Comparison of ENCODE assay signal across 9 cellular contexts in the genomic region with DNA sequence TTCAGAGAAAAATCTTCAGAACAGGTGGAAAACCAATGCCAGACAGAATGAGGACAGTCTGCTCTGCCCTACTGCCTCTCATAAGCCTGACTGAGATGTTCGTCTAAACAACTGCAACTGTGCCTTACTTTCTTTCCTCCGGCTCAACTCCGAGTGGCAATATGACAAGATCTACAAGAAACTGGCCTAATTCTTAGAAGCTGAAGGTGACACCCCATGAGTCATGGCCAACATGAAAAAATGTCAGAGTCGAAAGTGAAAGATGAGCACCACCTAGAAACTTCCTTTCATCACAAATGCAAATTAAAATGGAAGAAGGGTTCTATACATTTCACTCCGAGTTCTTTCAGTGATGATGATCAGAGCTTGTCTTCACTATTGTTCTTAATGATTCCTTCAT. TPM values are rescaled to one million over a fixed set of nuclear protein-coding genes. Genes with fewer than 3 reads are reported as not detected.
DNase-seq lines count a peak whose midpoint lies in the region; ATAC-seq lines count a peak whose summit lies in the region.
"Had no signal": no experiment of that assay in that cellular context is flagged by ENCODE, and none has a peak within 500 bp of the region (broad histone marks: within the 10 kb centered on the region; RNA-seq: fewer than 3 reads in every experiment).

No MANE protein-coding gene starts in this region.

- CTCF ChIA-PET in activated CD8-positive, alpha-beta memory T cell treated with anti-CD3 and anti-CD28 coated beads, Interleukin-2, amount 10 ng/mL, durations not matched to agents 7 days and 5 days (lab: Charles Lee), result interaction anchor here (1.5 to 2.0 kb wide), 2 partner anchors 10 to 15 kb away, joined by 3 to 8 read pairs; no protein-coding TSS in a partner anchor

- H3K9me3 Mint-ChIP-seq in activated CD8-positive, alpha-beta memory T cell treated with anti-CD3 and anti-CD28 coated beads, Interleukin-2, amount 10 ng/mL, durations not matched to agents 7 days and 5 days (ENCODE audit: low read depth), result no peaks in the 10 kb centered on the region
- no peaks in the 10 kb centered on the region for H3K9me3 Mint-ChIP-seq in naive thymus-derived CD8-positive, alpha-beta T cell

- H3K4me1 Mint-ChIP-seq in activated CD8-positive, alpha-beta memory T cell treated with anti-CD3 and anti-CD28 coated beads, Interleukin-2, amount 10 ng/mL, durations not matched to agents 7 days and 5 days, result peaks cover 60% of the 10 kb centered on the region
- H3K4me1 Mint-ChIP-seq in naive thymus-derived CD8-positive, alpha-beta T cell, result peaks cover 25 to 39% (median 29%) of the 10 kb centered on the region in 4 donors

- ATAC-seq in HG03521 (IDR thresholded peaks at IDR 0.05; ENCODE audit: unreplicated experiment), result peak; percentile 67
- ATAC-seq in activated CD8-positive, alpha-beta memory T cell treated with anti-CD3 and anti-CD28 coated beads, Interleukin-2, amount 10 ng/mL, durations not matched to agents 7 days and 5 days, result peak; percentile 94
- ATAC-seq in naive thymus-derived CD8-positive, alpha-beta T cell, result peak; percentile 80 to 84

- H3K27me3 Mint-ChIP-seq in activated CD8-positive, alpha-beta memory T cell treated with anti-CD3 and anti-CD28 coated beads, Interleukin-2, amount 10 ng/mL, durations not matched to agents 7 days and 5 days, result no peaks in the 10 kb centered on the region
- H3K27me3 Mint-ChIP-seq in naive thymus-derived CD8-positive, alpha-beta T cell, result no peaks in the 10 kb centered on the region

- H3K27ac Mint-ChIP-seq in activated CD8-positive, alpha-beta memory T cell treated with anti-CD3 and anti-CD28 coated beads, Interleukin-2, amount 10 ng/mL, durations not matched to agents 7 days and 5 days, result peak overlapping the region; percentile 90
- peak overlapping the region; percentile 48 to 97 (median 86) for H3K27ac Mint-ChIP-seq in naive thymus-derived CD8-positive, alpha-beta T cell

- POLR2A ChIA-PET in naive thymus-derived CD8-positive, alpha-beta T cell (lab: Charles Lee), result no interaction called here

- peak; percentile 36 for DNase-seq in NK-92 treated with Interleukin-12 subunit alpha and Interleukin-12 subunit beta, amount 100 ng/mL, for 24 hours (lab: John Stamatoyannopoulos, UW)
- DNase-seq in NK-92 (lab: John Stamatoyannopoulos, UW; ENCODE audit: unreplicated experiment) (no peak), hypothalamus (lab: John Stamatoyannopoulos, UW) (no peak), NCI-H2029 treated with DMSO at 0.1 percent for 48 hours (lab: John Stamatoyannopoulos, UW) (no peak), NCI-H446 (lab: John Stamatoyannopoulos, UW) (no peak)
- DNase-seq in activated CD8-positive, alpha-beta memory T cell treated with anti-CD3 and anti-CD28 coated beads, Interleukin-2, amount 10 ng/mL, durations not matched to agents 7 days and 5 days, result peak; percentile 88
- peak in 5 of 10 donors; percentile 21 to 40 (median 24) for DNase-seq in naive thymus-derived CD8-positive, alpha-beta T cell

- peaks cover 42% of the 10 kb centered on the region for H3K36me3 Mint-ChIP-seq in activated CD8-positive, alpha-beta memory T cell treated with anti-CD3 and anti-CD28 coated beads, Interleukin-2, amount 10 ng/mL, durations not matched to agents 7 days and 5 days
- H3K36me3 Mint-ChIP-seq in naive thymus-derived CD8-positive, alpha-beta T cell, result peaks cover 0 to 30% (median 5%) of the 10 kb centered on the region in 3 donors

- peak overlapping the region; percentile 69 for H3K4me3 Mint-ChIP-seq in activated CD8-positive, alpha-beta memory T cell treated with anti-CD3 and anti-CD28 coated beads, Interleukin-2, amount 10 ng/mL, durations not matched to agents 7 days and 5 days
- peak overlapping the region; percentile 33 to 82 (median 55) for H3K4me3 Mint-ChIP-seq in naive thymus-derived CD8-positive, alpha-beta T cell

RNA-seq across cellular contexts. Expression of a gene that starts 12.9 kb away (rescaled TPM):
- 10 to 100 TPM; 57.7 to 61.6 TPM for total RNA-seq in activated CD8-positive, alpha-beta memory T cell treated with anti-CD3 and anti-CD28 coated beads, Interleukin-2, amount 10 ng/mL, durations not matched to agents 7 days and 5 days
- total RNA-seq in naive thymus-derived CD8-positive, alpha-beta T cell, result 10 to 100 TPM; 50.8 to 52.2 TPM
- 10 to 100 TPM in 2 of 3 donors, 1 to 10 TPM in 1; 7.6 to 12.6 (median 10.4) TPM for polyA plus RNA-seq in naive thymus-derived CD8-positive, alpha-beta T cell

RNA-seq across cellular contexts. Expression of a gene that starts 43.5 kb away (rescaled TPM):
- total RNA-seq in activated CD8-positive, alpha-beta memory T cell treated with anti-CD3 and anti-CD28 coated beads, Interleukin-2, amount 10 ng/mL, durations not matched to agents 7 days and 5 days, result 10 to 100 TPM; 13.9 to 19.9 TPM
- total RNA-seq in naive thymus-derived CD8-positive, alpha-beta T cell, result 1 to 10 TPM; 4.2 to 5.4 TPM
- 10 to 100 TPM in 1 of 3 donors, 1 to 10 TPM in 2; 9.2 to 12.6 (median 10.0) TPM for polyA plus RNA-seq in naive thymus-derived CD8-positive, alpha-beta T cell

RNA-seq across cellular contexts. Expression of a gene that starts 58.3 kb away (rescaled TPM):
- total RNA-seq in activated CD8-positive, alpha-beta memory T cell treated with anti-CD3 and anti-CD28 coated beads, Interleukin-2, amount 10 ng/mL, durations not matched to agents 7 days and 5 days, result not detected
- not detected for total RNA-seq in naive thymus-derived CD8-positive, alpha-beta T cell
- polyA plus RNA-seq in naive thymus-derived CD8-positive, alpha-beta T cell, result under 1 TPM in 2 of 3 donors, not detected in 1; 0.67 to 0.89 TPM
- polyA plus RNA-seq: neural cell had no signal

Comparison
In these comparisons a context has a peak if more than half of its experiments do, and no peak if none do; other contexts are left out.
1. DNase-seq: peak in NK-92 treated with Interleukin-12 subunit alpha and Interleukin-12 subunit beta, amount 100 ng/mL, for 24 hours (single experiment) and activated CD8-positive, alpha-beta memory T cell treated with anti-CD3 and anti-CD28 coated beads, Interleukin-2, amount 10 ng/mL, durations not matched to agents 7 days and 5 days (single experiment); none in NK-92 (single experiment), hypothalamus (0 of 51), NCI-H2029 treated with DMSO at 0.1 percent for 48 hours (single experiment) and NCI-H446 (0 of 2).
2. Peak in every context shown above with its lines, with median percentiles within 50 percentile points of each other: ATAC-seq.